8 cellular contexts compared by ENCODE assay signal in the genomic region with DNA sequence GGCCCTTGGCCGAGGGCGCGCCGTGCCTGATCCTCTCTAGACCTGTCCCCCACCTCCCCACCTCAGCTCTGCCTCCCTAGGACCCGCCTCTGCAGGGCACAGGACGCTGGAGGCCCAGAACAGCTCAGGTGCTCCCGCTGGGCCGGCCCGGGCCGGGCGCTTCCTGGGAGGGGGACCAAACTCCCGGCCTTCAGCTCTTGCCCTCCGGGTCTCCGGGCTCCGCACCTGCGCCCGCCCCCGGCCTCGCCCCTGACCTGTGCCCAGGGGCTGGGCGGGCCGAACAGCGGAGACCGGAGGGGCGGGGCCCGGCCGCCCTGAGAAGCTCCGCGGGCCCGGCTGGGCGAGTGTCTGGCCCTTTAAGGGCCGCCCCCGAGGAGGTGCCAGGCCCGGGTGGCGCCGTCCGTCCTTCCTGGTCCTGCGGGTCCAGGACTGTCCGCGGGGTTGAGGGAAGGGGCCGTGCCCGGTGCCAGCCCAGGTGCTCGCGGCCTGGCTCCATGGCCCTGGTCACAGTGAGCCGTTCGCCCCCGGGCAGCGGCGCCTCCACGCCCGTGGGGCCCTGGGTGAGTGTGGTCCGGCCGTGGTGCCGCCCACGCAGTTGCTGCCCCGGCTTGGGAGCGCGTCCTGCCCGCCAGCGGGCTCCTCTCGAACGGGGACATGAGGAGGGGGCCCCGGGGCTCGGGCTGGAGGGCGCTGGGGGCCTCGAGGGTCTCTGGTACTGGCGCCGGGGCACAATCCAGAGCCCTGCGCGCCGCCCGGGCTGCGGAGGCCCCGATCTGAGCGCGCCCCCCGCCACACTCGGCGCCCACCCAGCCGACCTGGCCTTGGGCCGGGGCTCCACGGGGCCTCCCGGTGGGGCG. TPM values are rescaled to one million over a fixed set of nuclear protein-coding genes. Genes with fewer than 3 reads are reported as not detected.
DNase-seq lines count a peak whose midpoint lies in the region; ATAC-seq and TF ChIP-seq lines count a peak whose summit lies in the region.

A gene with protein sequence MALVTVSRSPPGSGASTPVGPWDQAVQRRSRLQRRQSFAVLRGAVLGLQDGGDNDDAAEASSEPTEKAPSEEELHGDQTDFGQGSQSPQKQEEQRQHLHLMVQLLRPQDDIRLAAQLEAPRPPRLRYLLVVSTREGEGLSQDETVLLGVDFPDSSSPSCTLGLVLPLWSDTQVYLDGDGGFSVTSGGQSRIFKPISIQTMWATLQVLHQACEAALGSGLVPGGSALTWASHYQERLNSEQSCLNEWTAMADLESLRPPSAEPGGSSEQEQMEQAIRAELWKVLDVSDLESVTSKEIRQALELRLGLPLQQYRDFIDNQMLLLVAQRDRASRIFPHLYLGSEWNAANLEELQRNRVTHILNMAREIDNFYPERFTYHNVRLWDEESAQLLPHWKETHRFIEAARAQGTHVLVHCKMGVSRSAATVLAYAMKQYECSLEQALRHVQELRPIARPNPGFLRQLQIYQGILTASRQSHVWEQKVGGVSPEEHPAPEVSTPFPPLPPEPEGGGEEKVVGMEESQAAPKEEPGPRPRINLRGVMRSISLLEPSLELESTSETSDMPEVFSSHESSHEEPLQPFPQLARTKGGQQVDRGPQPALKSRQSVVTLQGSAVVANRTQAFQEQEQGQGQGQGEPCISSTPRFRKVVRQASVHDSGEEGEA (plus strand): TSS at position 399 of the 857 bp plus-strand sequence. CDS start 96 bp downstream, at position 495.

- DNase-seq in ELR (ENCODE audit: low read depth) (peak; percentile 71), NCI-H128 (lab: John Stamatoyannopoulos, UW; ENCODE audit: unreplicated experiment) (peak; percentile 28)
- DNase-seq in activated CD4-positive, alpha-beta T cell treated with anti-CD3 and anti-CD28 coated beads, Interleukin-2, amount 10 ng/mL, durations not matched to agents 7 days and 5 days = no peak
- DNase-seq in effector memory CD8-positive, alpha-beta T cell = no peak
- peak; percentile 22 for DNase-seq in stimulated activated naive CD4-positive, alpha-beta T cell treated with Interleukin-2 at 50 U/mL for 16 hours (lab: John Stamatoyannopoulos, UW)

- H3K4me3 ChIP-seq in liver (ENCODE audit: low read depth in 1 of 3, low read length in 3 of 3) = peak within 1 kb of the TSS; percentile 71 to 88 (median 83)

- no peak for TF ChIP-seq CTCF in liver (IDR thresholded peaks at IDR 0.05; ENCODE audit: low read depth, low read length, missing input control)

- H3K9ac ChIP-seq in liver (ENCODE audit: low read depth in 1 of 2, low read length in 2 of 2) = peak within 1 kb of the TSS; percentile 58 to 62

- ATAC-seq in effector memory CD8-positive, alpha-beta T cell (replicated peaks) = peak; percentile 82
- ATAC-seq in HG03095 (IDR thresholded peaks at IDR 0.05; ENCODE audit: unreplicated experiment) = no peak
- no peak for ATAC-seq in GM19023 (IDR thresholded peaks at IDR 0.05; ENCODE audit: unreplicated experiment)

- peaks cover 6 to 21% (median 8%) of the 10 kb centered on the region in 4 donors for H3K36me3 ChIP-seq in liver (ENCODE audit: control insufficient read depth in 4 of 4, insufficient read depth in 3 of 4, low read depth in 1 of 4, low read length in 3 of 4)

- H3K4me1 Mint-ChIP-seq in activated CD4-positive, alpha-beta T cell treated with anti-CD3 and anti-CD28 coated beads, Interleukin-2, amount 10 ng/mL, durations not matched to agents 7 days and 5 days = peaks cover 12% of the 10 kb centered on the region
- peaks cover 14 to 17% of the 10 kb centered on the region in 2 donors for H3K4me1 Mint-ChIP-seq in effector memory CD8-positive, alpha-beta T cell (ENCODE audit: low read depth in 2 of 2)

- CTCF ChIA-PET in activated CD4-positive, alpha-beta T cell treated with anti-CD3 and anti-CD28 coated beads, Interleukin-2, amount 10 ng/mL, durations not matched to agents 7 days and 5 days (lab: Charles Lee) = interaction anchor here (0.7 to 3.7 kb wide), 19 partner anchors 8 to 245 kb away, joined by 3 to 18 read pairs (median 4); a partner anchor contains a TSS

- WGBS in liver = 1% methylated on average over 83 of the region's 83 CpGs

- no peaks in the 10 kb centered on the region for H3K27me3 ChIP-seq in liver (ENCODE audit: control insufficient read depth in 4 of 4, insufficient read depth in 4 of 4, low read length in 3 of 4)

- H3K9me3 ChIP-seq in liver (ENCODE audit: control insufficient read depth in 4 of 4, low read length in 3 of 4) = no peaks in the 10 kb centered on the region

- POLR2A ChIA-PET in activated CD4-positive, alpha-beta T cell treated with anti-CD3 and anti-CD28 coated beads, Interleukin-2, amount 10 ng/mL, durations not matched to agents 7 days and 5 days (lab: Charles Lee) = interaction anchor here (1.5 kb wide), 1 partner anchor 26 kb away, joined by 5 read pairs; no protein-coding TSS in a partner anchor

- H3K4me1 ChIP-seq in liver (ENCODE audit: control insufficient read depth in 4 of 4, insufficient read depth in 4 of 4, low read length in 3 of 4) = peaks cover 13 to 35% (median 20%) of the 10 kb centered on the region in 4 donors

- no peaks in the 10 kb centered on the region for H3K9me3 Mint-ChIP-seq in activated CD4-positive, alpha-beta T cell treated with anti-CD3 and anti-CD28 coated beads, Interleukin-2, amount 10 ng/mL, durations not matched to agents 7 days and 5 days
- H3K9me3 Mint-ChIP-seq in effector memory CD8-positive, alpha-beta T cell = no peaks in the 10 kb centered on the region

- peak in 1 of 2 donors; percentile 12 for TF ChIP-seq RAD21 in liver (IDR thresholded peaks at IDR 0.05)

- H3K4me3 Mint-ChIP-seq in activated CD4-positive, alpha-beta T cell treated with anti-CD3 and anti-CD28 coated beads, Interleukin-2, amount 10 ng/mL, durations not matched to agents 7 days and 5 days = peak within 1 kb of the TSS; percentile 43
- peak within 1 kb of the TSS; percentile 57 to 72 for H3K4me3 Mint-ChIP-seq in effector memory CD8-positive, alpha-beta T cell

- H3K36me3 Mint-ChIP-seq in activated CD4-positive, alpha-beta T cell treated with anti-CD3 and anti-CD28 coated beads, Interleukin-2, amount 10 ng/mL, durations not matched to agents 7 days and 5 days (ENCODE audit: low read depth) = peaks cover 21% of the 10 kb centered on the region
- H3K36me3 Mint-ChIP-seq in effector memory CD8-positive, alpha-beta T cell (ENCODE audit: insufficient read depth) = peaks cover 35% of the 10 kb centered on the region

- H3K27me3 Mint-ChIP-seq in activated CD4-positive, alpha-beta T cell treated with anti-CD3 and anti-CD28 coated beads, Interleukin-2, amount 10 ng/mL, durations not matched to agents 7 days and 5 days = no peaks in the 10 kb centered on the region
- no peaks in the 10 kb centered on the region for H3K27me3 Mint-ChIP-seq in effector memory CD8-positive, alpha-beta T cell

- H3K27ac ChIP-seq in liver (ENCODE audit: low read depth in 1 of 2, low read length in 2 of 2) = peak within 1 kb of the TSS; percentile 74 to 75

- no peak within 1 kb of the TSS for H3K27ac Mint-ChIP-seq in activated CD4-positive, alpha-beta T cell treated with anti-CD3 and anti-CD28 coated beads, Interleukin-2, amount 10 ng/mL, durations not matched to agents 7 days and 5 days
- peak within 1 kb of the TSS; percentile 81 for H3K27ac Mint-ChIP-seq in effector memory CD8-positive, alpha-beta T cell

TF ChIP-seq in liver, 16 proteins besides CTCF, POLR2A, EP300 and RAD21:
- TF ChIP-seq, protein P1, sequence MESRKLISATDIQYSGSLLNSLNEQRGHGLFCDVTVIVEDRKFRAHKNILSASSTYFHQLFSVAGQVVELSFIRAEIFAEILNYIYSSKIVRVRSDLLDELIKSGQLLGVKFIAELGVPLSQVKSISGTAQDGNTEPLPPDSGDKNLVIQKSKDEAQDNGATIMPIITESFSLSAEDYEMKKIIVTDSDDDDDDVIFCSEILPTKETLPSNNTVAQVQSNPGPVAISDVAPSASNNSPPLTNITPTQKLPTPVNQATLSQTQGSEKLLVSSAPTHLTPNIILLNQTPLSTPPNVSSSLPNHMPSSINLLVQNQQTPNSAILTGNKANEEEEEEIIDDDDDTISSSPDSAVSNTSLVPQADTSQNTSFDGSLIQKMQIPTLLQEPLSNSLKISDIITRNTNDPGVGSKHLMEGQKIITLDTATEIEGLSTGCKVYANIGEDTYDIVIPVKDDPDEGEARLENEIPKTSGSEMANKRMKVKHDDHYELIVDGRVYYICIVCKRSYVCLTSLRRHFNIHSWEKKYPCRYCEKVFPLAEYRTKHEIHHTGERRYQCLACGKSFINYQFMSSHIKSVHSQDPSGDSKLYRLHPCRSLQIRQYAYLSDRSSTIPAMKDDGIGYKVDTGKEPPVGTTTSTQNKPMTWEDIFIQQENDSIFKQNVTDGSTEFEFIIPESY (IDR thresholded peaks at IDR 0.05) = no peak
- TF ChIP-seq HNF4A (conservative IDR thresholded peaks at IDR 0.05) = peak in 1 of 2 donors; percentile 54
- peak; percentile 35 to 64 for TF ChIP-seq EGR1 (IDR thresholded peaks at IDR 0.05; ENCODE audit: low read depth in 2 of 2)
- TF ChIP-seq, protein P2, sequence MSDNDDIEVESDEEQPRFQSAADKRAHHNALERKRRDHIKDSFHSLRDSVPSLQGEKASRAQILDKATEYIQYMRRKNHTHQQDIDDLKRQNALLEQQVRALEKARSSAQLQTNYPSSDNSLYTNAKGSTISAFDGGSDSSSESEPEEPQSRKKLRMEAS (IDR thresholded peaks at IDR 0.05) = no peak

RNA-seq across cellular contexts. Expression of the gene that starts here (rescaled TPM):
- total RNA-seq in activated CD4-positive, alpha-beta T cell treated with anti-CD3 and anti-CD28 coated beads, Interleukin-2, amount 10 ng/mL, durations not matched to agents 7 days and 5 days = 1 to 10 TPM; 8.2 to 9.6 TPM
- 10 to 100 TPM in 1 of 2 donors, 1 to 10 TPM in 1; 4.8 to 10.4 TPM for total RNA-seq in liver
- polyA plus RNA-seq in liver = 1 to 10 TPM; 7.6 to 8.7 TPM

Comparison
In these comparisons a context has a peak if more than half of its experiments do, and no peak if none do; other contexts are left out.
1. DNase-seq: peak in ELR (single experiment), NCI-H128 (single experiment) and stimulated activated naive CD4-positive, alpha-beta T cell treated with Interleukin-2 at 50 U/mL for 16 hours (single experiment); none in activated CD4-positive, alpha-beta T cell treated with anti-CD3 and anti-CD28 coated beads, Interleukin-2, amount 10 ng/mL, durations not matched to agents 7 days and 5 days (single experiment) and effector memory CD8-positive, alpha-beta T cell (0 of 3).